In genomic region chr10:17235136-17235535, GRCh38 we compare ENCODE assay signal across 1 cellular context.
TF ChIP-seq lines count a peak whose summit lies in the region.

No MANE protein-coding gene starts in this region.

TF ChIP-seq in WTC11, 78 proteins besides CTCF, POLR2A, EP300 and RAD21 (continued from another document):
- no peak for TF ChIP-seq ATF6 (CRISPR knock-in tag; IDR thresholded peaks at IDR 0.05)
- TF ChIP-seq SOX15 (CRISPR knock-in tag; IDR thresholded peaks at IDR 0.05): no peak
- no peak for TF ChIP-seq ZMAT4 (CRISPR knock-in tag; IDR thresholded peaks at IDR 0.05)
- TF ChIP-seq ZNF263 (CRISPR knock-in tag; IDR thresholded peaks at IDR 0.05; ENCODE audit: low read depth): no peak
- TF ChIP-seq, protein P1, sequence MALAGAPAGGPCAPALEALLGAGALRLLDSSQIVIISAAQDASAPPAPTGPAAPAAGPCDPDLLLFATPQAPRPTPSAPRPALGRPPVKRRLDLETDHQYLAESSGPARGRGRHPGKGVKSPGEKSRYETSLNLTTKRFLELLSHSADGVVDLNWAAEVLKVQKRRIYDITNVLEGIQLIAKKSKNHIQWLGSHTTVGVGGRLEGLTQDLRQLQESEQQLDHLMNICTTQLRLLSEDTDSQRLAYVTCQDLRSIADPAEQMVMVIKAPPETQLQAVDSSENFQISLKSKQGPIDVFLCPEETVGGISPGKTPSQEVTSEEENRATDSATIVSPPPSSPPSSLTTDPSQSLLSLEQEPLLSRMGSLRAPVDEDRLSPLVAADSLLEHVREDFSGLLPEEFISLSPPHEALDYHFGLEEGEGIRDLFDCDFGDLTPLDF (CRISPR knock-in tag; IDR thresholded peaks at IDR 0.05): no peak
- TF ChIP-seq TEAD1 (CRISPR knock-in tag; IDR thresholded peaks at IDR 0.05): no peak
- TF ChIP-seq MYBL2 (CRISPR knock-in tag; IDR thresholded peaks at IDR 0.05): no peak
- no peak for TF ChIP-seq CREM (CRISPR knock-in tag; IDR thresholded peaks at IDR 0.05)
- no peak for TF ChIP-seq PRRX2 (CRISPR knock-in tag; IDR thresholded peaks at IDR 0.05)
